In genomic region chr9:95771556-95772280, GRCh38 we compare ENCODE assay signal across 10 cellular contexts.
DNase-seq lines count a peak whose midpoint lies in the region; ATAC-seq and TF ChIP-seq lines count a peak whose summit lies in the region.
"Had no signal": no experiment of that assay in that cellular context is flagged by ENCODE, and none has a peak within 500 bp of the region (broad histone marks: within the 10 kb centered on the region; RNA-seq: fewer than 3 reads in every experiment).

No MANE protein-coding gene starts in this region.

- intact Hi-C loops in esophagus squamous epithelium (cut with DNase I) (no loop called here), mucosa of descending colon (cut with DNase I, micrococcal nuclease) (no loop called here), upper lobe of right lung (cut with DNase I) (no loop called here)

- H3K36me3 ChIP-seq in esophagus squamous epithelium (no peaks in the 10 kb centered on the region), mucosa of descending colon (ENCODE audit: low read depth) (no peaks in the 10 kb centered on the region), upper lobe of right lung (no peaks in the 10 kb centered on the region)

- H3K27ac ChIP-seq in esophagus squamous epithelium (peak overlapping the region in 3 of 4 donors; percentile 64 to 83 (median 75)), upper lobe of right lung (peak overlapping the region; percentile 42)

- H3K9me3 ChIP-seq in esophagus squamous epithelium (no peaks in the 10 kb centered on the region), mucosa of descending colon (no peaks in the 10 kb centered on the region), upper lobe of right lung (no peaks in the 10 kb centered on the region)

- 19 to 20% methylated on average over 8 to 15 of the region's 20 CpGs for WGBS in esophagus squamous epithelium, 2 donors

- no peak for TF ChIP-seq CTCF in esophagus squamous epithelium (IDR thresholded peaks at IDR 0.05)
- TF ChIP-seq CTCF in mucosa of descending colon (IDR thresholded peaks at IDR 0.05) = no peak
- no peak for TF ChIP-seq CTCF in upper lobe of right lung (IDR thresholded peaks at IDR 0.05)

- H3K4me3 ChIP-seq in esophagus squamous epithelium = peak overlapping the region in 1 of 4 donors; percentile 18
- no peak overlapping the region for H3K4me3 ChIP-seq in mucosa of descending colon
- H3K4me3 ChIP-seq in upper lobe of right lung = no peak overlapping the region

- ATAC-seq in mucosa of descending colon (peak; percentile 2), upper lobe of right lung (peak; percentile 26), HG03571 (IDR thresholded peaks at IDR 0.05; ENCODE audit: unreplicated experiment) (no peak)
- ATAC-seq: HCT116 had no signal

- no peak for TF ChIP-seq POLR2A in esophagus squamous epithelium (IDR thresholded peaks at IDR 0.05)

- H3K27me3 ChIP-seq in esophagus squamous epithelium (peaks cover 0 to 53% (median 0%) of the 10 kb centered on the region in 4 donors), upper lobe of right lung (no peaks in the 10 kb centered on the region)

- DNase-seq in NCI-H345 (lab: John Stamatoyannopoulos, UW) (peak; percentile 32), NCI-H345 treated with DMSO at 0.1 percent for 48 hours (lab: John Stamatoyannopoulos, UW; ENCODE audit: unreplicated experiment) (no peak), esophagus squamous epithelium (lab: John Stamatoyannopoulos, UW) (no peak), mucosa of descending colon (peak in 1 of 3 donors; percentile 28), upper lobe of right lung (no peak), CD1c-positive myeloid dendritic cell (ENCODE audit: extremely low spot score) (no peak)
- DNase-seq in activated naive CD4-positive, alpha-beta T cell treated with anti-CD3 and anti-CD28 coated beads, Interleukin-2, amount 50 U/mL, for 16 hours = no peak
- DNase-seq: T-helper 1 cell had no signal

- peaks cover 0 to 33% (median 4%) of the 10 kb centered on the region in 3 donors for H3K4me1 ChIP-seq in esophagus squamous epithelium
- peaks cover 15% of the 10 kb centered on the region for H3K4me1 ChIP-seq in mucosa of descending colon (ENCODE audit: low read depth)
- H3K4me1 ChIP-seq in upper lobe of right lung = no peaks in the 10 kb centered on the region
